In genomic region chr11:73876424-73877300, GRCh38 we compare ENCODE assay signal across 1 cellular context.
TF ChIP-seq lines count a peak whose summit lies in the region.

Gene COA4 (minus strand): TSS chr11:73876846. CDS start chr11:73873378, 3,468 bp downstream.
Gene PAAF1 (plus strand): TSS chr11:73876999. CDS start chr11:73877022, 23 bp downstream.

TF ChIP-seq in HEK293, 187 proteins besides CTCF, POLR2A, EP300 and RAD21 (continued from another document and continues in another):
- TF ChIP-seq, protein P1, sequence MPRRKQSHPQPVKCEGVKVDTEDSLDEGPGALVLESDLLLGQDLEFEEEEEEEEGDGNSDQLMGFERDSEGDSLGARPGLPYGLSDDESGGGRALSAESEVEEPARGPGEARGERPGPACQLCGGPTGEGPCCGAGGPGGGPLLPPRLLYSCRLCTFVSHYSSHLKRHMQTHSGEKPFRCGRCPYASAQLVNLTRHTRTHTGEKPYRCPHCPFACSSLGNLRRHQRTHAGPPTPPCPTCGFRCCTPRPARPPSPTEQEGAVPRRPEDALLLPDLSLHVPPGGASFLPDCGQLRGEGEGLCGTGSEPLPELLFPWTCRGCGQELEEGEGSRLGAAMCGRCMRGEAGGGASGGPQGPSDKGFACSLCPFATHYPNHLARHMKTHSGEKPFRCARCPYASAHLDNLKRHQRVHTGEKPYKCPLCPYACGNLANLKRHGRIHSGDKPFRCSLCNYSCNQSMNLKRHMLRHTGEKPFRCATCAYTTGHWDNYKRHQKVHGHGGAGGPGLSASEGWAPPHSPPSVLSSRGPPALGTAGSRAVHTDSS (tag by site-specific recombination; IDR thresholded peaks at IDR 0.05), result no peak
- peak; percentile 99 for TF ChIP-seq SP2 (tag by site-specific recombination; IDR thresholded peaks at IDR 0.05)
- TF ChIP-seq ZNF600 (tag by site-specific recombination; IDR thresholded peaks at IDR 0.05), result peak; percentile 90
- 0 out of 2 replicates have a peak, but pooled peaks have one; percentile 24 for TF ChIP-seq ZSCAN30 (tag by site-specific recombination; IDR thresholded peaks at IDR 0.05)
- no peak for TF ChIP-seq ZNF26 (tag by site-specific recombination; IDR thresholded peaks at IDR 0.05)
- TF ChIP-seq SP3 (tag by site-specific recombination; IDR thresholded peaks at IDR 0.05), result peak; percentile 93
- no peak for TF ChIP-seq ZNF792 (tag by site-specific recombination; IDR thresholded peaks at IDR 0.05)
- no peak for TF ChIP-seq GLIS1 (tag by site-specific recombination; IDR thresholded peaks at IDR 0.05)
- 0 out of 2 replicates have a peak, but pooled peaks have one; percentile 59 for TF ChIP-seq YY2 (tag by site-specific recombination; IDR thresholded peaks at IDR 0.05)
- TF ChIP-seq ZNF785 (tag by site-specific recombination; IDR thresholded peaks at IDR 0.05), result no peak
- TF ChIP-seq PRDM6 (tag by site-specific recombination; IDR thresholded peaks at IDR 0.05), result no peak
- 0 out of 2 replicates have a peak, but pooled peaks have one; percentile 55 for TF ChIP-seq ZNF629 (tag by site-specific recombination; IDR thresholded peaks at IDR 0.05)
- peak; percentile 83 for TF ChIP-seq ZXDB (tag by site-specific recombination; IDR thresholded peaks at IDR 0.05)
- 0 out of 2 replicates have a peak, but pooled peaks have one; percentile 28 for TF ChIP-seq YY1 (tag by site-specific recombination; IDR thresholded peaks at IDR 0.05)
- TF ChIP-seq ZNF76 (tag by site-specific recombination; IDR thresholded peaks at IDR 0.05; ENCODE audit: borderline replicate concordance, low read depth), result no peak; the same call in 1 of the 2 replicates
- TF ChIP-seq TCF7L2 (IDR thresholded peaks at IDR 0.05; ENCODE audit: borderline replicate concordance, low read depth, low read length), result peak; percentile 98
- TF ChIP-seq TRIM28 (IDR thresholded peaks at IDR 0.05; ENCODE audit: borderline replicate concordance, low read length), result peak; percentile 74; the same call in 1 of the 2 replicates
- no peak for TF ChIP-seq ZNF843 (tag by site-specific recombination; IDR thresholded peaks at IDR 0.05)
- TF ChIP-seq ZBTB26 (tag by site-specific recombination; optimal IDR thresholded peaks at IDR 0.05), result peak; percentile 93
- no peak for TF ChIP-seq ZNF580 (tag by site-specific recombination; IDR thresholded peaks at IDR 0.05)
- TF ChIP-seq, protein P2, sequence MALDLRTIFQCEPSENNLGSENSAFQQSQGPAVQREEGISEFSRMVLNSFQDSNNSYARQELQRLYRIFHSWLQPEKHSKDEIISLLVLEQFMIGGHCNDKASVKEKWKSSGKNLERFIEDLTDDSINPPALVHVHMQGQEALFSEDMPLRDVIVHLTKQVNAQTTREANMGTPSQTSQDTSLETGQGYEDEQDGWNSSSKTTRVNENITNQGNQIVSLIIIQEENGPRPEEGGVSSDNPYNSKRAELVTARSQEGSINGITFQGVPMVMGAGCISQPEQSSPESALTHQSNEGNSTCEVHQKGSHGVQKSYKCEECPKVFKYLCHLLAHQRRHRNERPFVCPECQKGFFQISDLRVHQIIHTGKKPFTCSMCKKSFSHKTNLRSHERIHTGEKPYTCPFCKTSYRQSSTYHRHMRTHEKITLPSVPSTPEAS (tag by site-specific recombination; IDR thresholded peaks at IDR 0.05), result no peak
- TF ChIP-seq ZNF223 (tag by site-specific recombination; IDR thresholded peaks at IDR 0.05), result no peak
- TF ChIP-seq, protein P3, sequence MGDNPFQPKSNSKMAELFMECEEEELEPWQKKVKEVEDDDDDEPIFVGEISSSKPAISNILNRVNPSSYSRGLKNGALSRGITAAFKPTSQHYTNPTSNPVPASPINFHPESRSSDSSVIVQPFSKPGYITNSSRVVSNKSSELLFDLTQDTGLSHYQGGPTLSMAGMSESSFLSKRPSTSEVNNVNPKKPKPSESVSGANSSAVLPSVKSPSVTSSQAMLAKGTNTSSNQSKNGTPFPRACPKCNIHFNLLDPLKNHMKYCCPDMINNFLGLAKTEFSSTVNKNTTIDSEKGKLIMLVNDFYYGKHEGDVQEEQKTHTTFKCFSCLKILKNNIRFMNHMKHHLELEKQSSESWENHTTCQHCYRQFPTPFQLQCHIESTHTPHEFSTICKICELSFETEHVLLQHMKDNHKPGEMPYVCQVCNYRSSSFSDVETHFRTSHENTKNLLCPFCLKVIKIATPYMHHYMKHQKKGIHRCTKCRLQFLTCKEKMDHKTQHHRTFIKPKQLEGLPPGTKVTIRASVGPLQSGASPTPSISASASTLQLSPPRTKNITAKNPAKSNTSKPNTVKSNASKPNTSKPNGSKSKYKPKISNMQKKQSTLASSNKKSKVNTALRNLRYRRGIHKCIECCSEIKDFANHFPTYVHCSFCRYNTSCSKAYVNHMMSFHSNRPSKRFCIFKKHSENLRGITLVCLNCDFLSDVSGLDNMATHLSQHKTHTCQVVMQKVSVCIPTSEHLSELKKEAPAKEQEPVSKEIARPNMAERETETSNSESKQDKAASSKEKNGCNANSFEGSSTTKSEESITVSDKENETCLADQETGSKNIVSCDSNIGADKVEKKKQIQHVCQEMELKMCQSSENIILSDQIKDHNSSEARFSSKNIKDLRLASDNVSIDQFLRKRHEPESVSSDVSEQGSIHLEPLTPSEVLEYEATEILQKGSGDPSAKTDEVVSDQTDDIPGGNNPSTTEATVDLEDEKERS (tag by site-specific recombination; IDR thresholded peaks at IDR 0.05), result no peak
- no peak for TF ChIP-seq ZNF521 (tag by site-specific recombination; IDR thresholded peaks at IDR 0.05)
- TF ChIP-seq GLIS2 (tag by site-specific recombination; IDR thresholded peaks at IDR 0.05), result peak; percentile 49; the same call in 1 of the 2 replicates
- TF ChIP-seq ZNF473 (tag by site-specific recombination; IDR thresholded peaks at IDR 0.05), result no peak
- no peak for TF ChIP-seq ZNF624 (tag by site-specific recombination; IDR thresholded peaks at IDR 0.05)
- peak; percentile 72; the same call in 1 of the 2 replicates for TF ChIP-seq ZBTB20 (tag by site-specific recombination; IDR thresholded peaks at IDR 0.05)
- no peak for TF ChIP-seq REST (tag by site-specific recombination; IDR thresholded peaks at IDR 0.05)
- TF ChIP-seq ZNF184 (tag by site-specific recombination; IDR thresholded peaks at IDR 0.05), result no peak
- TF ChIP-seq, protein P4, sequence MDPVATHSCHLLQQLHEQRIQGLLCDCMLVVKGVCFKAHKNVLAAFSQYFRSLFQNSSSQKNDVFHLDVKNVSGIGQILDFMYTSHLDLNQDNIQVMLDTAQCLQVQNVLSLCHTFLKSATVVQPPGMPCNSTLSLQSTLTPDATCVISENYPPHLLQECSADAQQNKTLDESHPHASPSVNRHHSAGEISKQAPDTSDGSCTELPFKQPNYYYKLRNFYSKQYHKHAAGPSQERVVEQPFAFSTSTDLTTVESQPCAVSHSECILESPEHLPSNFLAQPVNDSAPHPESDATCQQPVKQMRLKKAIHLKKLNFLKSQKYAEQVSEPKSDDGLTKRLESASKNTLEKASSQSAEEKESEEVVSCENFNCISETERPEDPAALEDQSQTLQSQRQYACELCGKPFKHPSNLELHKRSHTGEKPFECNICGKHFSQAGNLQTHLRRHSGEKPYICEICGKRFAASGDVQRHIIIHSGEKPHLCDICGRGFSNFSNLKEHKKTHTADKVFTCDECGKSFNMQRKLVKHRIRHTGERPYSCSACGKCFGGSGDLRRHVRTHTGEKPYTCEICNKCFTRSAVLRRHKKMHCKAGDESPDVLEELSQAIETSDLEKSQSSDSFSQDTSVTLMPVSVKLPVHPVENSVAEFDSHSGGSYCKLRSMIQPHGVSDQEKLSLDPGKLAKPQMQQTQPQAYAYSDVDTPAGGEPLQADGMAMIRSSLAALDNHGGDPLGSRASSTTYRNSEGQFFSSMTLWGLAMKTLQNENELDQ (tag by site-specific recombination; IDR thresholded peaks at IDR 0.05; ENCODE audit: low read depth), result no peak
- TF ChIP-seq KLF16 (tag by site-specific recombination; IDR thresholded peaks at IDR 0.05), result peak; percentile 60; the same call in 1 of the 2 replicates
- no peak for TF ChIP-seq ZNF530 (tag by site-specific recombination; IDR thresholded peaks at IDR 0.05; ENCODE audit: low read depth)
- no peak for TF ChIP-seq ZNF48 (tag by site-specific recombination; IDR thresholded peaks at IDR 0.05)
- TF ChIP-seq ZNF510 (tag by site-specific recombination; IDR thresholded peaks at IDR 0.05; ENCODE audit: insufficient replicate concordance), result no peak
- no peak for TF ChIP-seq ZNF670 (tag by site-specific recombination; IDR thresholded peaks at IDR 0.05; ENCODE audit: low read depth)
- TF ChIP-seq SP7 (tag by site-specific recombination; IDR thresholded peaks at IDR 0.05), result peak; percentile 44; the same call in 1 of the 2 replicates
- peak; percentile 85 for TF ChIP-seq SCRT1 (tag by site-specific recombination; IDR thresholded peaks at IDR 0.05; ENCODE audit: borderline replicate concordance)
- peak; percentile 93 for TF ChIP-seq MZF1 (tag by site-specific recombination; IDR thresholded peaks at IDR 0.05; ENCODE audit: borderline replicate concordance)
